In the genomic region with DNA sequence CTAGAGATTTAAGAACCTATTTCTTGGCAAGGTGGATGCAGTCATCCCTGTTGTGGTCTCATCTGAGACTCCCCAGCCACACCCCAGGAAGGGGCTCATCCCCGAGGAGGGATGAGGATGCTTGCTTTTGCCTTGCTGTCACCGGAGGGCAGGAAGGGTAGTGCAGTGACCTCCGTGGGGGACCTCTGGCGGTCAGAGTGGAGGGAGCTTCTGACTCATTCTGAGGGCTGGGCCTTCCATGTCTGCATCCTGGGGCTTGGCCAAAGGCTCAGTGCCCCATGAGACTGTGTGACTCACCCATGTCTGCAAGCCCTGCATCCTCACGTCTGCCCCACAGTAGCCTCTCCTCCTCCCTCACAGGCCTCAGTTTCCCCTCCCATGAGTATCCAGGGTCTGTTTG, we compare ENCODE assay signal across 8 cellular contexts. TPM values are rescaled to one million over a fixed set of nuclear protein-coding genes. Genes with fewer than 3 reads are reported as not detected.
A peak's percentile ranks its signal among the peaks of the same experiment; 100 is the strongest.
DNase-seq lines count a peak whose midpoint lies in the region; ATAC-seq and TF ChIP-seq lines count a peak whose summit lies in the region.

No MANE protein-coding gene starts in this region.

- no peak for ATAC-seq in GM21737 (IDR thresholded peaks at IDR 0.05; ENCODE audit: unreplicated experiment)
- no peak for ATAC-seq in HG02981 (IDR thresholded peaks at IDR 0.05; ENCODE audit: unreplicated experiment)

- peak overlapping the region in 8 of 11 experiments; percentile 41 to 66 (median 61); a peak in 10 of 22 replicates for H3K27ac ChIP-seq in BLaER1 treated with 17β-estradiol and CSF1 and Interleukin-3, amounts not matched to agents 10 nM and 100 nM
- H3K27ac ChIP-seq in coronary artery (no peak overlapping the region), mesodermal cell (ENCODE audit: low read depth, low read length, severe bottlenecking) (peak overlapping the region; percentile 26)

- H3K9ac ChIP-seq in BLaER1 treated with 17β-estradiol and CSF1 and Interleukin-3, amounts not matched to agents 10 nM and 100 nM, result peak overlapping the region in 3 of 11 experiments; percentile 8 to 35 (median 27); a peak in 3 of 22 replicates

- H3K36me3 ChIP-seq in BLaER1 treated with 17β-estradiol and CSF1 and Interleukin-3, amounts not matched to agents 10 nM and 100 nM, result peaks cover 0 to 86% (median 60%) of the 10 kb centered on the region in 11 experiments; a peak in 18 of 22 replicates
- H3K36me3 ChIP-seq in mesodermal cell (ENCODE audit: control insufficient read depth, insufficient read depth, low read length), result no peaks in the 10 kb centered on the region

- no peak for TF ChIP-seq CTCF in coronary artery (IDR thresholded peaks at IDR 0.05)

- H4K20me1 ChIP-seq in BLaER1 treated with 17β-estradiol and CSF1 and Interleukin-3, amounts not matched to agents 10 nM and 100 nM, result peaks cover 0 to 5% (median 0%) of the 10 kb centered on the region in 11 experiments; a peak in 4 of 22 replicates

- no peak overlapping the region for H3K4me3 ChIP-seq in BLaER1 treated with 17β-estradiol and CSF1 and Interleukin-3, amounts not matched to agents 10 nM and 100 nM
- H3K4me3 ChIP-seq in coronary artery (no peak overlapping the region), mesodermal cell (ENCODE audit: extremely low read depth, insufficient read depth, low read length, poor library complexity, severe bottlenecking) (no peak overlapping the region)

- H3K4me2 ChIP-seq in BLaER1 treated with 17β-estradiol and CSF1 and Interleukin-3, amounts not matched to agents 10 nM and 100 nM, result peak overlapping the region; percentile 5 to 91 (median 71); a peak in 18 of 22 replicates

- H3K9me3 ChIP-seq in BLaER1 treated with 17β-estradiol and CSF1 and Interleukin-3, amounts not matched to agents 10 nM and 100 nM (replicated peaks in 1 of 11), result no peaks in the 10 kb centered on the region
- H3K9me3 ChIP-seq in mesodermal cell (ENCODE audit: control insufficient read depth, low read length), result no peaks in the 10 kb centered on the region

- peaks cover 47 to 72% (median 56%) of the 10 kb centered on the region in 10 experiments for H3K4me1 ChIP-seq in BLaER1 treated with 17β-estradiol and CSF1 and Interleukin-3, amounts not matched to agents 10 nM and 100 nM
- peaks cover 10% of the 10 kb centered on the region for H3K4me1 ChIP-seq in mesodermal cell (ENCODE audit: control insufficient read depth, insufficient read depth, low read length, poor library complexity, severe bottlenecking)

- WGBS in mesodermal cell (ENCODE audit: insufficient coverage in 2 of 2), 2 experiments, result 10 to 18% methylated on average over 2 to 3 of the region's 5 CpGs

- DNase-seq in LHCN-M2 (ENCODE audit: low read depth) (peak; percentile 97), coronary artery (ENCODE audit: low spot score) (peak; percentile 81), mesenteric fat pad (ENCODE audit: low spot score) (no peak)
- no peak for DNase-seq in activated naive CD4-positive, alpha-beta T cell (lab: John Stamatoyannopoulos, UW)

- no peaks in the 10 kb centered on the region for H3K27me3 ChIP-seq in BLaER1 treated with 17β-estradiol and CSF1 and Interleukin-3, amounts not matched to agents 10 nM and 100 nM

RNA-seq across cellular contexts. Expression of gene UQCC2, which starts 38.7 kb away (rescaled TPM):
- total RNA-seq in LHCN-M2 (2014; rRNA removed) (36.4 and 48.7 TPM in 2 replicates), mesenteric fat pad (47.0 TPM)
- 288 TPM for polyA plus RNA-seq in LHCN-M2 (2012)
- 118 TPM for polyA plus RNA-seq in mesodermal cell (2013, experiment 1 of 2)
- polyA plus RNA-seq in mesodermal cell (2013, experiment 2 of 2), result 101 TPM

RNA-seq across cellular contexts. Expression of gene ITPR3, which starts 51.7 kb away (rescaled TPM):
- total RNA-seq in LHCN-M2 (2014; rRNA removed), result 48.6 and 50.1 TPM in 2 replicates
- 34.1 TPM for polyA plus RNA-seq in LHCN-M2 (2012)
- 6.4 TPM for polyA plus RNA-seq in mesodermal cell (2013, experiment 1 of 2)
- 4.6 TPM for polyA plus RNA-seq in mesodermal cell (2013, experiment 2 of 2)
- total RNA-seq in mesenteric fat pad, result 18.5 TPM

Comparison
In these comparisons a context has a peak if more than half of its experiments do, and no peak if none do; other contexts are left out.
1. H3K27ac ChIP-seq: peak in BLaER1 treated with 17β-estradiol and CSF1 and Interleukin-3, amounts not matched to agents 10 nM and 100 nM (8 of 11) and mesodermal cell (single experiment); none in coronary artery (0 of 2).
2. DNase-seq: peak in LHCN-M2 (single experiment) and coronary artery (single experiment); none in mesenteric fat pad (single experiment) and activated naive CD4-positive, alpha-beta T cell (0 of 4).